Comparison of ENCODE assay signal across 1 cellular context in genomic region chr10:47336387-47337134, GRCh38.
A peak's percentile ranks its signal among the peaks of the same experiment; 100 is the strongest.
TF ChIP-seq lines count a peak whose summit lies in the region.

No MANE protein-coding gene starts in this region.

TF ChIP-seq in IMR-90, 13 proteins besides CTCF, POLR2A, EP300 and RAD21 (continued from another document):
- TF ChIP-seq, protein P1, sequence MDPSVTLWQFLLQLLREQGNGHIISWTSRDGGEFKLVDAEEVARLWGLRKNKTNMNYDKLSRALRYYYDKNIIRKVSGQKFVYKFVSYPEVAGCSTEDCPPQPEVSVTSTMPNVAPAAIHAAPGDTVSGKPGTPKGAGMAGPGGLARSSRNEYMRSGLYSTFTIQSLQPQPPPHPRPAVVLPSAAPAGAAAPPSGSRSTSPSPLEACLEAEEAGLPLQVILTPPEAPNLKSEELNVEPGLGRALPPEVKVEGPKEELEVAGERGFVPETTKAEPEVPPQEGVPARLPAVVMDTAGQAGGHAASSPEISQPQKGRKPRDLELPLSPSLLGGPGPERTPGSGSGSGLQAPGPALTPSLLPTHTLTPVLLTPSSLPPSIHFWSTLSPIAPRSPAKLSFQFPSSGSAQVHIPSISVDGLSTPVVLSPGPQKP (IDR thresholded peaks at IDR 0.05; ENCODE audit: borderline replicate concordance, low read depth, low read length) = no peak
- 0 out of 2 replicates have a peak, but pooled peaks have one; percentile 5 for TF ChIP-seq NFE2L2 (IDR thresholded peaks at IDR 0.05; ENCODE audit: low read depth, low read length)
- peak; percentile 28; the same call in 1 of the 2 replicates for TF ChIP-seq FOS (IDR thresholded peaks at IDR 0.05; ENCODE audit: low read depth, low read length)
TF ChIP-seq in IMR-90: peak in this region for 2.
